3 cellular contexts compared by ENCODE assay signal in the genomic region with DNA sequence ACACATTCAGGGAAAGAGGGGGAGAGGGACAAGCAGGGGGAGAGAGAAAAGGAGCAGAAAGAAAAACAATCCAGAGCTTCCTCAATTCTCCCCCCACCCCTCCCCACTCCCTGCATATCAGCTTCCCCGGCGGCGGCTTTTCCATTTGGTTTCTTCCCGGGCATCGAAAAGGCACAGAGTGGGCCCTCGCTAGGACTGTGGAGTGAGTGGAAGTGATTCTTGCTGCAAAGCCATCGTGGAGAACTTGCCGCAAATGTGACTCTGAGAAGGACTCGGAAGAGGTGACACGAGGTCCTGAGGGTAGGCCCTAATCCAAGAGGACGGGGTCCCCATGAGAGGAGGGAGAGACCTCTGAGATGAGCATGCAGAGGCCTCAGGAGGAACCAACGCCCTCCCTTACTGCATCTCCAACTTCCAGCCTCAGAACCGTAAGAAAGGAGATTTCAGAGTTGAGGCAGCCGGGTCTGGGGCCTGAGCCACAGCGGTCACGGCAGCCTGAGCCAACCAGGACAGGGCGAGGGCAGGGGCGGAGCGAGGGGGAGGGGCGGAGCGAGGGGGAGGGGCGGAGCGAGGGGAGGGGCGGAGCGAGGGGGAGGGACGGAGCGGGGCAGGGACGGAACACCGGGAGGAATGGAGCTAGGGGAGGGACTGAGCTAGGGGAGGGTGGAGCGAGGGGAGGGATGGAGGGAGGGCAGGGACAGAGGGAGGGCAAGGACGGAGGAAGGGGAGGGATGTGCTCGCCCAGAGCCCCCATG.
TF ChIP-seq lines count a peak whose summit lies in the region.

No MANE protein-coding gene starts in this region.

TF ChIP-seq in SK-N-SH, 30 proteins besides CTCF, POLR2A, EP300 and RAD21:
- TF ChIP-seq, protein P1, sequence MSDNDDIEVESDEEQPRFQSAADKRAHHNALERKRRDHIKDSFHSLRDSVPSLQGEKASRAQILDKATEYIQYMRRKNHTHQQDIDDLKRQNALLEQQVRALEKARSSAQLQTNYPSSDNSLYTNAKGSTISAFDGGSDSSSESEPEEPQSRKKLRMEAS (IDR thresholded peaks at IDR 0.05; ENCODE audit: low read depth), result no peak
- no peak for TF ChIP-seq YY1 (IDR thresholded peaks at IDR 0.05; ENCODE audit: low read depth)
- TF ChIP-seq TEAD4 (IDR thresholded peaks at IDR 0.05; ENCODE audit: borderline replicate concordance, insufficient read depth), result no peak
- TF ChIP-seq RXRA (IDR thresholded peaks at IDR 0.05; ENCODE audit: borderline replicate concordance, low read depth), result no peak
- TF ChIP-seq, protein P2, sequence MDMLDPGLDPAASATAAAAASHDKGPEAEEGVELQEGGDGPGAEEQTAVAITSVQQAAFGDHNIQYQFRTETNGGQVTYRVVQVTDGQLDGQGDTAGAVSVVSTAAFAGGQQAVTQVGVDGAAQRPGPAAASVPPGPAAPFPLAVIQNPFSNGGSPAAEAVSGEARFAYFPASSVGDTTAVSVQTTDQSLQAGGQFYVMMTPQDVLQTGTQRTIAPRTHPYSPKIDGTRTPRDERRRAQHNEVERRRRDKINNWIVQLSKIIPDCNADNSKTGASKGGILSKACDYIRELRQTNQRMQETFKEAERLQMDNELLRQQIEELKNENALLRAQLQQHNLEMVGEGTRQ (IDR thresholded peaks at IDR 0.05; ENCODE audit: borderline replicate concordance, low read depth, low read length), result no peak
- TF ChIP-seq MEF2A (IDR thresholded peaks at IDR 0.05; ENCODE audit: borderline replicate concordance, low read depth), result no peak
- no peak for TF ChIP-seq JUND (IDR thresholded peaks at IDR 0.05)
- no peak for TF ChIP-seq SIN3A (IDR thresholded peaks at IDR 0.05; ENCODE audit: borderline replicate concordance, low read depth, low read length)
- no peak for TF ChIP-seq GABPA (IDR thresholded peaks at IDR 0.05; ENCODE audit: low read depth)
- TF ChIP-seq, protein P3, sequence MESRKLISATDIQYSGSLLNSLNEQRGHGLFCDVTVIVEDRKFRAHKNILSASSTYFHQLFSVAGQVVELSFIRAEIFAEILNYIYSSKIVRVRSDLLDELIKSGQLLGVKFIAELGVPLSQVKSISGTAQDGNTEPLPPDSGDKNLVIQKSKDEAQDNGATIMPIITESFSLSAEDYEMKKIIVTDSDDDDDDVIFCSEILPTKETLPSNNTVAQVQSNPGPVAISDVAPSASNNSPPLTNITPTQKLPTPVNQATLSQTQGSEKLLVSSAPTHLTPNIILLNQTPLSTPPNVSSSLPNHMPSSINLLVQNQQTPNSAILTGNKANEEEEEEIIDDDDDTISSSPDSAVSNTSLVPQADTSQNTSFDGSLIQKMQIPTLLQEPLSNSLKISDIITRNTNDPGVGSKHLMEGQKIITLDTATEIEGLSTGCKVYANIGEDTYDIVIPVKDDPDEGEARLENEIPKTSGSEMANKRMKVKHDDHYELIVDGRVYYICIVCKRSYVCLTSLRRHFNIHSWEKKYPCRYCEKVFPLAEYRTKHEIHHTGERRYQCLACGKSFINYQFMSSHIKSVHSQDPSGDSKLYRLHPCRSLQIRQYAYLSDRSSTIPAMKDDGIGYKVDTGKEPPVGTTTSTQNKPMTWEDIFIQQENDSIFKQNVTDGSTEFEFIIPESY (IDR thresholded peaks at IDR 0.05; ENCODE audit: borderline replicate concordance, low read depth), result no peak
- TF ChIP-seq EZH2phosphoT487 (IDR thresholded peaks at IDR 0.05; ENCODE audit: borderline replicate concordance, low read depth), result no peak
- TF ChIP-seq MXI1 (IDR thresholded peaks at IDR 0.05; ENCODE audit: low read depth, low read length), result no peak
TF ChIP-seq in SK-N-SH: peak in this region for 0.

TF ChIP-seq in SK-N-SH treated with all-trans-retinoic acid at 6 μM for 48 hours, 23 proteins besides CTCF, POLR2A, EP300 and RAD21:
- TF ChIP-seq GLIS3 (CRISPR knock-in tag; IDR thresholded peaks at IDR 0.05), result no peak

TF ChIP-seq in H1, 55 proteins besides CTCF, POLR2A, EP300 and RAD21:
- TF ChIP-seq TAF7 (optimal IDR thresholded peaks at IDR 0.05; ENCODE audit: borderline replicate concordance, low read depth, low read length) (no peak), TEAD4 (IDR thresholded peaks at IDR 0.05; ENCODE audit: low read depth, low read length) (no peak), PHF8 (conservative IDR thresholded peaks at IDR 0.05; ENCODE audit: low read depth, low read length) (no peak), YY1 (IDR thresholded peaks at IDR 0.05; ENCODE audit: low read depth, low read length) (no peak), RBBP5 (IDR thresholded peaks at IDR 0.05; ENCODE audit: borderline replicate concordance, low read depth, low read length) (no peak), RXRA (IDR thresholded peaks at IDR 0.05; ENCODE audit: insufficient read depth, low read depth, low read length) (no peak), SAP30 (IDR thresholded peaks at IDR 0.05; ENCODE audit: insufficient read depth, insufficient replicate concordance, low read length) (no peak), KDM4A (IDR thresholded peaks at IDR 0.05; ENCODE audit: low read depth, low read length, severe bottlenecking) (no peak), CEBPB (IDR thresholded peaks at IDR 0.05; ENCODE audit: low read depth, low read length) (no peak), CTBP2 (IDR thresholded peaks at IDR 0.05; ENCODE audit: borderline replicate concordance, insufficient read depth, insufficient read length, low read length) (no peak), SP4 (IDR thresholded peaks at IDR 0.05; ENCODE audit: low read length) (no peak), KDM5A (IDR thresholded peaks at IDR 0.05; ENCODE audit: low read length) (no peak), ZNF274 (IDR thresholded peaks at IDR 0.05; ENCODE audit: borderline replicate concordance, extremely low read depth, low read length) (no peak), CREB1 (IDR thresholded peaks at IDR 0.05) (no peak), SUZ12 (IDR thresholded peaks at IDR 0.05; ENCODE audit: low read length) (no peak), KDM1A (IDR thresholded peaks at IDR 0.05; ENCODE audit: borderline replicate concordance, low read length) (no peak), CHD1 (IDR thresholded peaks at IDR 0.05; ENCODE audit: low read depth, low read length) (no peak), EZH2 (IDR thresholded peaks at IDR 0.05; ENCODE audit: low read depth, low read length, severe bottlenecking) (no peak), JUND (IDR thresholded peaks at IDR 0.05; ENCODE audit: low read length) (no peak)
